ENCODE assay signal across 14 cellular contexts in the genomic region with DNA sequence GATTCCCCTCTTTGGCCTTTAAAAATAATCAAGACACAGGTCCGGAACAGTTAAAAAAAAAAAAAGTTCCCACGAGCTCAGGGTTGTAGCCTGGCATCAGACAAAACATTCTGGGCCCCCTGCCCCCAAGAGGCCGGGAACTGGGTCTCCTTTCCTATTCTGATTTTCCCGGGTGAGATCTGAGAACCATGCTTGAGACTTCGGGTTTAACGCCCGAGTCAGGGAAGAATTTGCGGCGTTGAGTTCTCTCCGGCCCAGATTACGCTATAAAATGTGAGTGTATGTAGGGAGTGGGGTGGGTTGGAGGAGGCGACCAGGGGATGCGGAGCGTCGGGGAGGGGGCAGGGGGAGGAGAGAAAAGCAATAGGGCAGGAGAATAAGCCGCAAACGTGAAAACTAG. TPM values are rescaled to one million over a fixed set of nuclear protein-coding genes. Genes with fewer than 3 reads are reported as not detected.
DNase-seq lines count a peak whose midpoint lies in the region; ATAC-seq, FAIRE-seq and TF ChIP-seq lines count a peak whose summit lies in the region.
"Had no signal": no experiment of that assay in that cellular context is flagged by ENCODE, and none has a peak within 500 bp of the region (broad histone marks: within the 10 kb centered on the region; RNA-seq: fewer than 3 reads in every experiment).

No MANE protein-coding gene starts in this region.

- no peak for TF ChIP-seq POLR2A in right lobe of liver (IDR thresholded peaks at IDR 0.05)

- peaks cover 31% of the 10 kb centered on the region for H3K4me1 ChIP-seq in CD4-positive, CD25-positive, alpha-beta regulatory T cell (ENCODE audit: control insufficient read depth, insufficient read depth, low read length, poor library complexity, severe bottlenecking)
- H3K4me1 ChIP-seq in H9 (ENCODE audit: insufficient read depth, low read length) (peaks cover 3% of the 10 kb centered on the region; the same call in 1 of the 2 replicates), right lobe of liver (peaks cover 0 to 13% (median 0%) of the 10 kb centered on the region in 4 donors)
- H3K4me1 ChIP-seq: colonic mucosa had no signal

- H2BK15ac ChIP-seq in H9 (ENCODE audit: low read depth, low read length) = no peak overlapping the region

- H3K36me3 Mint-ChIP-seq in CD4-positive, CD25-positive, alpha-beta regulatory T cell = no peaks in the 10 kb centered on the region
- H3K36me3 Mint-ChIP-seq in H9 (ENCODE audit: insufficient read depth in 1 of 3, low read depth in 3 of 3) (no peaks in the 10 kb centered on the region; a peak in 1 of 7 replicates), nephron (ENCODE audit: low read depth) (peaks cover 33% of the 10 kb centered on the region)

- H3K79me2 ChIP-seq in H9 (ENCODE audit: insufficient read depth, low read length) = no peaks in the 10 kb centered on the region

- H4K8ac ChIP-seq in H9 (replicated peaks; ENCODE audit: insufficient read length, low read depth, low read length) = no peak overlapping the region

- H3K4me1 Mint-ChIP-seq in CD4-positive, CD25-positive, alpha-beta regulatory T cell = peaks cover 6 to 53% (median 13%) of the 10 kb centered on the region in 4 donors
- peaks cover 16 to 73% of the 10 kb centered on the region in 2 experiments for H3K4me1 Mint-ChIP-seq in H9
- peaks cover 32% of the 10 kb centered on the region for H3K4me1 Mint-ChIP-seq in nephron

- no peak overlapping the region for H3K14ac ChIP-seq in H9 (ENCODE audit: insufficient read depth, low read length)

- no peak overlapping the region for H3K18ac ChIP-seq in H9 (ENCODE audit: insufficient read length, low read depth, low read length)

- no peak overlapping the region for H3K27ac Mint-ChIP-seq in CD4-positive, CD25-positive, alpha-beta regulatory T cell
- H3K27ac Mint-ChIP-seq in H9 (no peak overlapping the region), nephron (peak overlapping the region; percentile 89 to 94 (median 93))

- H3K56ac ChIP-seq in H9 (ENCODE audit: insufficient read length, low read depth, low read length) = no peak overlapping the region

- peaks cover 47% of the 10 kb centered on the region for H3K27me3 ChIP-seq in CD4-positive, CD25-positive, alpha-beta regulatory T cell (ENCODE audit: control insufficient read depth, insufficient read depth, low read length)
- H3K27me3 ChIP-seq in H9 (ENCODE audit: insufficient read depth, low read length) = peaks cover 80% of the 10 kb centered on the region
- H3K27me3 ChIP-seq in right lobe of liver = peaks cover 7 to 18% of the 10 kb centered on the region in 2 donors

- H3K9ac ChIP-seq in H9 (ENCODE audit: extremely low read depth, insufficient read length, low read length) = no peak overlapping the region

- H3K23ac ChIP-seq in H9 (ENCODE audit: insufficient read length, low read depth, low read length) = no peak overlapping the region

- TF ChIP-seq CTCF in H9 (conservative IDR thresholded peaks at IDR 0.05) = no peak
- TF ChIP-seq CTCF in nephron (IDR thresholded peaks at IDR 0.05; ENCODE audit: unreplicated experiment in 3 of 3) = no peak
- TF ChIP-seq CTCF in D721Med (IDR thresholded peaks at IDR 0.05; ENCODE audit: insufficient read depth, missing control alignments) = no peak
- TF ChIP-seq CTCF in right lobe of liver (IDR thresholded peaks at IDR 0.05) = no peak

- intact Hi-C loops in right lobe of liver (cut with DNase I) = no loop called here

- H3K23me2 ChIP-seq in H9 (ENCODE audit: insufficient read length, low read depth, low read length, poor library complexity, severe bottlenecking) = peaks cover 35% of the 10 kb centered on the region

- peaks cover 84% of the 10 kb centered on the region for H3K27me3 Mint-ChIP-seq in CD4-positive, CD25-positive, alpha-beta regulatory T cell
- peaks cover 99% of the 10 kb centered on the region for H3K27me3 Mint-ChIP-seq in H9 (ENCODE audit: low read depth)
- H3K27me3 Mint-ChIP-seq in nephron (ENCODE audit: low read depth) = peaks cover 97% of the 10 kb centered on the region

- no peak for DNase-seq in CD4-positive, CD25-positive, alpha-beta regulatory T cell
- DNase-seq in H9 (no peak), caudate nucleus (lab: John Stamatoyannopoulos, UW) (no peak), D721Med (ENCODE audit: insufficient read length, low spot score) (no peak), right lobe of liver (no peak)
- DNase-seq: activated effector memory CD4-positive, alpha-beta T cell treated with anti-CD3 and anti-CD28 coated beads, Interleukin-2, amount 50 U/mL, for 16 hours; colonic mucosa; COR-L47; kidney glomerular epithelial cell had no signal

- no peak overlapping the region for H4K91ac ChIP-seq in H9 (ENCODE audit: insufficient read length, low read depth, low read length)

- no peak overlapping the region for H2BK5ac ChIP-seq in H9 (ENCODE audit: insufficient read length, low read length)

- H3K4ac ChIP-seq in H9 (ENCODE audit: low read depth, low read length) = no peak overlapping the region

- H3K9me3 ChIP-seq in CD4-positive, CD25-positive, alpha-beta regulatory T cell (ENCODE audit: control insufficient read depth in 2 of 2, low read length in 2 of 2) = peaks cover 14 to 15% of the 10 kb centered on the region in 2 experiments
- H3K9me3 ChIP-seq in H9 (ENCODE audit: control insufficient read depth, low read depth, low read length) = no peaks in the 10 kb centered on the region
- no peaks in the 10 kb centered on the region for H3K9me3 ChIP-seq in right lobe of liver
- H3K9me3 ChIP-seq: colonic mucosa had no signal

- H2AK5ac ChIP-seq in H9 (ENCODE audit: insufficient read length, low read length) = no peak overlapping the region

- peak overlapping the region; percentile 84 for H3K4me2 ChIP-seq in H9 (ENCODE audit: insufficient read depth, insufficient read length, low read length)

- WGBS in H9 (ENCODE audit: extremely low coverage, insufficient read length, low lambda C conversion rate) = no CpG with 5 or more reads among the region's 17 CpGs
- WGBS in right lobe of liver (ENCODE audit: insufficient coverage, low coverage, low lambda C conversion rate, missing lambda C conversion rate) = 17% methylated on average over 17 of the region's 17 CpGs

- no peaks in the 10 kb centered on the region for H4K20me1 ChIP-seq in H9 (ENCODE audit: control insufficient read depth, insufficient read depth, insufficient read length)

- H2BK120ac ChIP-seq in H9 (ENCODE audit: low read depth, low read length, poor library complexity, severe bottlenecking) = no peak overlapping the region

- H3T11ph ChIP-seq in H9 (ENCODE audit: low read length) = no peak overlapping the region

- no peak overlapping the region for H3K4me3 ChIP-seq in CD4-positive, CD25-positive, alpha-beta regulatory T cell (ENCODE audit: low read depth, low read length)
- H3K4me3 ChIP-seq in right lobe of liver = no peak overlapping the region
- H3K4me3 ChIP-seq: colonic mucosa had no signal

- H3K4me3 Mint-ChIP-seq in CD4-positive, CD25-positive, alpha-beta regulatory T cell = peak overlapping the region in 3 of 4 donors; percentile 31 to 82 (median 71)
- H3K4me3 Mint-ChIP-seq in H9 (peak overlapping the region in 1 of 2 experiments; percentile 73; a peak in 3 of 5 replicates), nephron (peak overlapping the region; percentile 78 to 94 (median 87))

- no peak for ATAC-seq in CD4-positive, CD25-positive, alpha-beta regulatory T cell (ENCODE audit: low read depth in 2 of 2)
- no peak for ATAC-seq in GM21423 (IDR thresholded peaks at IDR 0.05; ENCODE audit: unreplicated experiment)
- ATAC-seq in right lobe of liver = no peak

- H2BK20ac ChIP-seq in H9 (ENCODE audit: low read depth, low read length, poor library complexity, severe bottlenecking) = no peak overlapping the region

- H2BK12ac ChIP-seq in H9 (ENCODE audit: insufficient read length, low read depth, low read length) = no peak overlapping the region

- no peak overlapping the region for H4K5ac ChIP-seq in H9 (ENCODE audit: insufficient read length, low read depth, low read length)

- no peak overlapping the region for H2AFZ ChIP-seq in H9 (ENCODE audit: low read length)

- H3K9me3 Mint-ChIP-seq in CD4-positive, CD25-positive, alpha-beta regulatory T cell = peaks cover 0 to 31% (median 11%) of the 10 kb centered on the region in 7 donors
- H3K9me3 Mint-ChIP-seq in H9 = peaks cover 0 to 3% of the 10 kb centered on the region in 2 experiments; a peak in 2 of 5 replicates
- H3K9me3 Mint-ChIP-seq in nephron = no peaks in the 10 kb centered on the region

- H3K79me1 ChIP-seq in H9 (ENCODE audit: insufficient read depth, low read depth, low read length, poor library complexity, severe bottlenecking) = no peaks in the 10 kb centered on the region

- no peak overlapping the region for H3K27ac ChIP-seq in CD4-positive, CD25-positive, alpha-beta regulatory T cell (ENCODE audit: insufficient read depth, low read length, poor library complexity, severe bottlenecking)
- H3K27ac ChIP-seq in H9 (ENCODE audit: insufficient read length, low read depth, low read length) (no peak overlapping the region), caudate nucleus (ENCODE audit: low read depth, low read length) (peak overlapping the region; percentile 83), right lobe of liver (no peak overlapping the region)
- H3K27ac ChIP-seq: colonic mucosa had no signal

- no peak for FAIRE-seq in D721Med (lab: Jason Lieb, UNC)
- FAIRE-seq: TTC549 had no signal

- H3K36me3 ChIP-seq in CD4-positive, CD25-positive, alpha-beta regulatory T cell (ENCODE audit: control insufficient read depth, insufficient read depth, low read length) = no peaks in the 10 kb centered on the region
- H3K36me3 ChIP-seq in right lobe of liver = no peaks in the 10 kb centered on the region
- H3K36me3 ChIP-seq: colonic mucosa had no signal

RNA-seq across cellular contexts. Expression of a gene that starts 2.6 kb away (rescaled TPM):
- not detected for total RNA-seq in CD4-positive, CD25-positive, alpha-beta regulatory T cell
- not detected for polyA plus RNA-seq in CD4-positive, CD25-positive, alpha-beta regulatory T cell
- total RNA-seq in H9 (2021) (not detected in 2 replicates), right lobe of liver (10 to 100 TPM in 3 of 6 experiments, 1 to 10 TPM in 3; 1.1 to 14.6 (median 9.6) TPM)
- total RNA-seq: NCI-H460, omental fat pad had no signal

RNA-seq across cellular contexts. Expression of a gene that starts 5.4 kb away (rescaled TPM):
- total RNA-seq in CD4-positive, CD25-positive, alpha-beta regulatory T cell = not detected
- polyA plus RNA-seq in CD4-positive, CD25-positive, alpha-beta regulatory T cell = not detected
- not detected in 2 replicates for total RNA-seq in H9 (2021)
- total RNA-seq in right lobe of liver = under 1 TPM in 3 of 6 experiments, not detected in 3; 0.04 to 0.28 (median 0.12) TPM
- total RNA-seq: colonic mucosa, NCI-H460, omental fat pad had no signal

Comparison
In these comparisons a context has a peak if more than half of its experiments do, and no peak if none do; other contexts are left out.
1. H3K27ac Mint-ChIP-seq: peak in nephron (3 of 3); none in CD4-positive, CD25-positive, alpha-beta regulatory T cell (0 of 3) and H9 (0 of 3).